ENCODE assay signal across 16 cellular contexts in genomic region chr11:119995730-119996491, GRCh38.
"Had no signal": no experiment of that assay in that cellular context is flagged by ENCODE, and none has a peak within 500 bp of the region (broad histone marks: within the 10 kb centered on the region; RNA-seq: fewer than 3 reads in every experiment).

No MANE protein-coding gene starts in this region.

- H3K36me3 Mint-ChIP-seq: activated naive CD4-positive, alpha-beta T cell treated with anti-CD3 and anti-CD28 coated beads, Interleukin-2, amount 50 U/mL, for 72 hours; brain; natural killer cell had no signal

- H3K36me3 ChIP-seq: sigmoid colon had no signal

- ATAC-seq: activated naive CD4-positive, alpha-beta T cell treated with anti-CD3 and anti-CD28 coated beads, Interleukin-2, amount 50 U/mL, for 72 hours; activated T-cell treated with anti-CD3 and anti-CD28 coated beads, Interleukin-2, amount 50 U/mL, for 4 hours; natural killer cell; stimulated activated naive CD8-positive, alpha-beta T cell treated with anti-CD3 and anti-CD28 coated beads, Interleukin-15, Interleukin-2, amounts not matched to agents 100 U/mL and 50 U/mL, for 24 hours had no signal

- H3K27me3 ChIP-seq: hepatocyte, sigmoid colon, testis had no signal

- H3K4me1 ChIP-seq: sigmoid colon, testis had no signal

- H3K4me3 Mint-ChIP-seq: activated T-cell treated with anti-CD3 and anti-CD28 coated beads, Interleukin-2, amount 50 U/mL, for 4 hours; dendritic cell treated with granulocyte-macrophage colony-stimulating factor and Interleukin-4, amounts not matched to agents 40 ng/mL and 50 ng/mL, for 4 days; natural killer cell had no signal

- H3K27ac ChIP-seq: hepatocyte, sigmoid colon, testis had no signal

- H3K9me3 Mint-ChIP-seq: activated T-cell treated with anti-CD3 and anti-CD28 coated beads, Interleukin-2, amount 50 U/mL, for 4 hours; dendritic cell treated with granulocyte-macrophage colony-stimulating factor and Interleukin-4, amounts not matched to agents 40 ng/mL and 50 ng/mL, for 4 days; natural killer cell had no signal

- H3K4me1 Mint-ChIP-seq: natural killer cell had no signal

- H3K9me3 ChIP-seq: sigmoid colon, testis had no signal

- H3K27ac Mint-ChIP-seq: activated naive CD4-positive, alpha-beta T cell treated with anti-CD3 and anti-CD28 coated beads, Interleukin-2, amount 50 U/mL, for 72 hours; dendritic cell treated with granulocyte-macrophage colony-stimulating factor and Interleukin-4, amounts not matched to agents 40 ng/mL and 50 ng/mL, for 4 days; natural killer cell had no signal

- DNase-seq: activated CD4-positive, alpha-beta T cell treated with anti-CD3 and anti-CD28 coated beads for 1 hour; activated CD4-positive, alpha-beta T cell treated with anti-CD3 and anti-CD28 coated beads, Interleukin-2, amount 50 U/mL, for 48 hours; activated effector memory CD4-positive, alpha-beta T cell treated with anti-CD3 and anti-CD28 coated beads, Interleukin-2, amount 50 U/mL, for 16 hours; activated T-cell treated with anti-CD3 and anti-CD28 coated beads, Interleukin-2, amount 50 U/mL, for 4 hours; amniotic stem cell; erythroblast; natural killer cell; occipital lobe; sigmoid colon; stimulated activated naive CD8-positive, alpha-beta T cell treated with anti-CD3 and anti-CD28 coated beads, Interleukin-15, Interleukin-2, amounts not matched to agents 100 U/mL and 50 U/mL, for 24 hours; testis had no signal

- H3K4me3 ChIP-seq: hepatocyte, lung, sigmoid colon, testis had no signal
